Comparison of ENCODE assay signal across 24 cellular contexts in genomic region chr2:7075834-7076233, GRCh38.
"Had no signal": no experiment of that assay in that cellular context is flagged by ENCODE, and none has a peak within 500 bp of the region (broad histone marks: within the 10 kb centered on the region; RNA-seq: fewer than 3 reads in every experiment).

No MANE protein-coding gene starts in this region.

- FAIRE-seq: HTR-8/SVneo, RCC 7860 had no signal

- H3K27me3 ChIP-seq: SJSA1 had no signal

- H3K27ac ChIP-seq: HL-60, KMS-11, SJSA1 had no signal

- H3K4me2 ChIP-seq: KMS-11, SK-N-SH had no signal

- H3K36me3 ChIP-seq: SJSA1 had no signal

- DNase-seq: MV-4-11, NCI-H1048, NCI-H1105, NCI-H1436, NCI-H187, NCI-H2029, NCI-H2081 treated with DMSO at 0.1 percent for 48 hours, NCI-H2171, NCI-H226, NCI-H446, NCI-H510A, NCI-H524 treated with DMSO at 0.1 percent for 48 hours, NCI-H69, NCI-H774, Right ventricle myocardium superior, RPMI8226, SIG-M5, SK-N-SH, SW 1271 had no signal

- H3K9ac ChIP-seq: KMS-11, SK-N-SH had no signal

- H3K4me1 ChIP-seq: SJSA1 had no signal

- H3K9me3 ChIP-seq: SJSA1, SK-N-SH had no signal

- H3K4me3 ChIP-seq: SJSA1 had no signal
